ENCODE assay signal across 8 cellular contexts in genomic region chr1:223843934-223844333, GRCh38. TPM values are rescaled to one million over a fixed set of nuclear protein-coding genes. Genes with fewer than 3 reads are reported as not detected.
DNase-seq lines count a peak whose midpoint lies in the region; ATAC-seq, FAIRE-seq and TF ChIP-seq lines count a peak whose summit lies in the region.

No MANE protein-coding gene starts in this region.

- no peak overlapping the region for H3K4ac ChIP-seq in H1 (replicated peaks; ENCODE audit: insufficient read length, low read depth, low read length)

- H3K56ac ChIP-seq in H1 (replicated peaks; ENCODE audit: insufficient read length, low read depth, low read length) = no peak overlapping the region

- H2BK20ac ChIP-seq in H1 (ENCODE audit: low read length) = no peak overlapping the region

- H2BK12ac ChIP-seq in H1 (ENCODE audit: low read depth, low read length) = no peak overlapping the region

- H3K27me3 ChIP-seq in H1 (replicated peaks in 1 of 4; ENCODE audit: control insufficient read depth in 3 of 4, extremely low read depth in 1 of 4, insufficient read depth in 3 of 4, low read length in 3 of 4) = no peaks in the 10 kb centered on the region; a peak in 1 of 7 replicates
- H3K27me3 ChIP-seq in parathyroid adenoma (ENCODE audit: control insufficient read depth, insufficient read depth, low read length) = no peaks in the 10 kb centered on the region
- H3K27me3 ChIP-seq in left lung = no peaks in the 10 kb centered on the region

- no peak for TF ChIP-seq EP300 in H1 (IDR thresholded peaks at IDR 0.05; ENCODE audit: borderline replicate concordance in 1 of 2, low read depth in 2 of 2, low read length in 2 of 2)

- H4K8ac ChIP-seq in H1 (ENCODE audit: extremely low read depth, insufficient read depth, low read length) = no peak overlapping the region

- peak overlapping the region; percentile 93 for H3K4me2 ChIP-seq in OCI-LY7 (ENCODE audit: low read length)
- H3K4me2 ChIP-seq in H1 (ENCODE audit: insufficient read depth in 1 of 2, low read depth in 2 of 2, low read length in 2 of 2) = peak overlapping the region; percentile 77 to 91; a peak in 3 of 4 replicates
- peak overlapping the region; percentile 93 for H3K4me2 ChIP-seq in parathyroid adenoma (ENCODE audit: low read length)

- no peak overlapping the region for H2BK5ac ChIP-seq in H1 (ENCODE audit: low read depth, low read length)

- H3K23me2 ChIP-seq in H1 (ENCODE audit: low read depth, low read length) = peaks cover 3% of the 10 kb centered on the region; the same call in 1 of the 2 replicates

- peaks cover 60% of the 10 kb centered on the region for H3K79me2 ChIP-seq in OCI-LY7 (ENCODE audit: insufficient read depth, low read depth, low read length)
- H3K79me2 ChIP-seq in H1 (ENCODE audit: control insufficient read depth in 1 of 2, insufficient read depth in 2 of 2, low read length in 2 of 2) = peaks cover 10 to 63% of the 10 kb centered on the region in 2 experiments; a peak in 3 of 4 replicates
- H3K79me2 ChIP-seq in parathyroid adenoma = no peaks in the 10 kb centered on the region

- H4K20me1 ChIP-seq in OCI-LY7 (ENCODE audit: insufficient read depth, low read length) (peaks cover 7% of the 10 kb centered on the region; the same call in 1 of the 2 replicates), H1 (replicated peaks in 1 of 2; ENCODE audit: control insufficient read depth in 1 of 2, insufficient read depth in 2 of 2, low read length in 2 of 2) (peaks cover 4 to 11% of the 10 kb centered on the region in 2 experiments)

- H3K27ac ChIP-seq in OCI-LY7 (ENCODE audit: low read depth, low read length, poor library complexity, severe bottlenecking) (no peak overlapping the region), H1 (ENCODE audit: low read depth, low read length) (no peak overlapping the region), parathyroid adenoma (no peak overlapping the region), left lung (peak overlapping the region in 1 of 2 donors; percentile 99)

- H2AFZ ChIP-seq in OCI-LY7 (ENCODE audit: low read length) (no peak overlapping the region), H1 (ENCODE audit: low read length) (no peak overlapping the region), parathyroid adenoma (no peak overlapping the region)

- H2BK120ac ChIP-seq in H1 (replicated peaks; ENCODE audit: low read depth, low read length) = no peak overlapping the region

- TF ChIP-seq RAD21 in H1 (IDR thresholded peaks at IDR 0.05 in 1 of 2, conservative IDR thresholded peaks at IDR 0.05 in 1 of 2; ENCODE audit: low read depth in 2 of 2, low read length in 2 of 2) = no peak

- no peak for TF ChIP-seq CTCF in OCI-LY7 (conservative IDR thresholded peaks at IDR 0.05; ENCODE audit: low read length)
- no peak for TF ChIP-seq CTCF in H1 (IDR thresholded peaks at IDR 0.05; ENCODE audit: control extremely low read depth in 1 of 3, insufficient read depth in 1 of 3, low read depth in 1 of 3, low read length in 3 of 3)
- TF ChIP-seq CTCF in parathyroid adenoma (IDR thresholded peaks at IDR 0.05) = no peak
- no peak for TF ChIP-seq CTCF in left lung (IDR thresholded peaks at IDR 0.05)

- ATAC-seq in left lung = no peak

- H3K4me3 ChIP-seq in OCI-LY7 (ENCODE audit: low read depth, low read length, poor library complexity, severe bottlenecking) (peak overlapping the region; percentile 80), H1 (ENCODE audit: extremely low read depth in 1 of 4, insufficient read depth in 2 of 4, low read depth in 3 of 4, low read length in 4 of 4) (peak overlapping the region in 3 of 4 experiments; percentile 86 to 92 (median 91); a peak in 5 of 8 replicates), parathyroid adenoma (ENCODE audit: low read depth, low read length) (no peak overlapping the region), left lung (peak overlapping the region in 1 of 2 donors; percentile 84)

- TSS peak; percentile 64 for BruUV-seq in OCI-LY7 (replicated peaks; lab: Mats Ljungman, UMichigan)

- H3K79me1 ChIP-seq in H1 (ENCODE audit: low read depth, low read length) = no peaks in the 10 kb centered on the region

- WGBS in H1 (ENCODE audit: extremely low coverage in 1 of 2, insufficient coverage in 1 of 2, insufficient read length in 1 of 2, insufficient replicate concordance in 2 of 2, low coverage in 1 of 2, low lambda C conversion rate in 2 of 2, missing lambda C conversion rate in 1 of 2), 2 experiments = 83% methylated on average over 6 of the region's 6 CpGs; no CpG with 5 or more reads in 1 of the 2 experiments

- H3K9ac ChIP-seq in ES-I3 (ENCODE audit: low read depth, low read length) (peak overlapping the region; percentile 73; the same call in 1 of the 2 replicates), H1 (replicated peaks in 1 of 4; ENCODE audit: extremely low read depth in 1 of 4, low read depth in 3 of 4, low read length in 3 of 4) (no peak overlapping the region), parathyroid adenoma (no peak overlapping the region)

- intact Hi-C loops in OCI-LY7 (cut with micrococcal nuclease; ENCODE audit: unreplicated experiment) = loop anchor here (10.0 kb wide), 4 partner anchors 271 to 591 kb away; partner anchors contain the start of genes DEGS1, FBXO28, SUSD4 and WDR26
- intact Hi-C loops in left lung (cut with DNase I) = no loop called here

- no peak for TF ChIP-seq POLR2A in H1 (IDR thresholded peaks at IDR 0.05; ENCODE audit: control extremely low read depth in 1 of 2, low read depth in 2 of 2, low read length in 2 of 2)

- no peak overlapping the region for H2AK5ac ChIP-seq in H1 (ENCODE audit: low read depth, low read length)

- H3K4me1 ChIP-seq in ES-I3 (ENCODE audit: insufficient read depth, low read length) (peaks cover 9% of the 10 kb centered on the region; the same call in 1 of the 2 replicates), OCI-LY7 (ENCODE audit: insufficient read depth, low read length, poor library complexity, severe bottlenecking) (peaks cover 26% of the 10 kb centered on the region), H1 (replicated peaks in 1 of 4; ENCODE audit: control insufficient read depth in 3 of 4, insufficient read depth in 4 of 4, low read length in 3 of 4) (peaks cover 0 to 2% (median 0%) of the 10 kb centered on the region in 4 experiments; a peak in 4 of 7 replicates), parathyroid adenoma (no peaks in the 10 kb centered on the region), left lung (peaks cover 12 to 62% of the 10 kb centered on the region in 2 donors)

- no peak overlapping the region for H4K5ac ChIP-seq in H1 (ENCODE audit: insufficient read length, low read depth, low read length)

- H3K18ac ChIP-seq in H1 (ENCODE audit: extremely low read depth, low read length) = no peak overlapping the region

- no peak overlapping the region for H3K23ac ChIP-seq in H1 (ENCODE audit: insufficient read length)

- POLR2A ChIA-PET in OCI-LY7 (lab: Charles Lee) = interaction anchor here (0.6 to 1.4 kb wide), 2 partner anchors 15 to 605 kb away, joined by 3 to 4 read pairs; no protein-coding TSS in a partner anchor
- POLR2A ChIA-PET in H1 (lab: Charles Lee; ENCODE audit: partially characterized antibody) = interaction anchor here (3.1 kb wide), 2 partner anchors 7 to 19 kb away, joined by 20 to 28 read pairs; no protein-coding TSS in a partner anchor

- H4K91ac ChIP-seq in H1 (replicated peaks; ENCODE audit: insufficient read length, low read length) = no peak overlapping the region

- H2BK15ac ChIP-seq in H1 (ENCODE audit: low read length) = no peak overlapping the region

- H3K36me3 ChIP-seq in ES-I3 (ENCODE audit: insufficient read depth, low read length) (no peaks in the 10 kb centered on the region), OCI-LY7 (ENCODE audit: insufficient read depth, low read length) (no peaks in the 10 kb centered on the region), H1 (ENCODE audit: control insufficient read depth in 2 of 4, insufficient read depth in 4 of 4, low read length in 3 of 4) (no peaks in the 10 kb centered on the region), parathyroid adenoma (ENCODE audit: control insufficient read depth, insufficient read depth, low read length) (no peaks in the 10 kb centered on the region), left lung (no peaks in the 10 kb centered on the region)

- no peaks in the 10 kb centered on the region for H3K9me2 ChIP-seq in OCI-LY7 (ENCODE audit: insufficient read depth, low read length)

- CTCF ChIA-PET in OCI-LY7 (lab: Charles Lee; ENCODE audit: unreplicated experiment) = no interaction called here
- CTCF ChIA-PET in H1 (lab: Charles Lee; ENCODE audit: partially characterized antibody) = interaction anchor here (0.9 to 1.6 kb wide), 2 partner anchors 18 to 32 kb away, joined by 5 to 7 read pairs; no protein-coding TSS in a partner anchor

- FAIRE-seq in H1 (lab: Jason Lieb, UNC) = no peak

- no peak overlapping the region for H3K14ac ChIP-seq in H1 (ENCODE audit: insufficient read length)

- no peaks in the 10 kb centered on the region for H3K9me3 ChIP-seq in ES-I3 (ENCODE audit: control insufficient read depth, insufficient read depth, low read length)
- no peaks in the 10 kb centered on the region for H3K9me3 ChIP-seq in OCI-LY7 (ENCODE audit: low read length)
- H3K9me3 ChIP-seq in H1 (ENCODE audit: insufficient read depth in 2 of 2, low read depth in 1 of 2, low read length in 1 of 2) = no peaks in the 10 kb centered on the region
- H3K9me3 ChIP-seq in parathyroid adenoma (ENCODE audit: control insufficient read depth, low read length) = no peaks in the 10 kb centered on the region
- no peaks in the 10 kb centered on the region for H3K9me3 ChIP-seq in left lung

- DNase-seq in OCI-LY7 (ENCODE audit: low spot score) (no peak), H1 (ENCODE audit: low read depth in 1 of 2, low spot score in 2 of 2) (no peak), NCI-H1105 treated with DMSO at 0.1 percent for 48 hours (lab: John Stamatoyannopoulos, UW) (no peak), NCI-H2081 (lab: John Stamatoyannopoulos, UW) (no peak), left lung (no peak), dermis blood vessel endothelial cell (no peak)

TF ChIP-seq in H1, 55 proteins besides CTCF, POLR2A, EP300 and RAD21 (continues in another document):
- TF ChIP-seq TAF7 (optimal IDR thresholded peaks at IDR 0.05; ENCODE audit: borderline replicate concordance, low read depth, low read length) (no peak), KDM4A (IDR thresholded peaks at IDR 0.05; ENCODE audit: low read depth, low read length, severe bottlenecking) (no peak), KDM1A (IDR thresholded peaks at IDR 0.05; ENCODE audit: borderline replicate concordance, low read length) (peak; percentile 77; the same call in 1 of the 2 replicates)

RNA-seq across cellular contexts. Expression of gene TP53BP2, which starts 1.8 kb away (rescaled TPM):
- total RNA-seq in OCI-LY7 (2014; rRNA removed; shearing (Covaris generic)) = 19.7 and 21.7 TPM in 2 replicates
- 20.6 and 21.1 TPM in 2 replicates for total RNA-seq in OCI-LY7 (2022)
- 38.7 and 38.9 TPM in 2 replicates for total RNA-seq in H1 (2021; fragmentation: NEBNext Ultra II Directional; extraction: Animal tissue kit (Norgen Biotek cat#: 25700))
- 16.2 and 18.0 TPM in 2 replicates for polyA plus RNA-seq in H1 (2011; rRNA removed)
- polyA plus RNA-seq in H1 (2011; cell fraction: cytosol; rRNA removed) = 18.6 TPM
- polyA plus RNA-seq in H1 (2011; cell fraction: nucleus; rRNA removed) = 21.9 TPM
- 21.7 to 28.2 TPM (median 25.1 TPM) in 4 replicates for polyA plus RNA-seq in H1 (2012, experiment 1 of 2)
- 2.4 TPM for polyA plus RNA-seq in H1 (2012, experiment 2 of 2)
- 18.0 TPM for polyA plus RNA-seq in H1 (2013, experiment 1 of 2)
- 18.1 TPM for polyA plus RNA-seq in H1 (2013, experiment 2 of 2)
- polyA minus RNA-seq in H1 (2011; rRNA and poly(A)+ RNA removed) = 66.2 and 76.4 TPM in 2 replicates
- polyA minus RNA-seq in H1 (2011; cell fraction: cytosol; rRNA and poly(A)+ RNA removed) = 22.8 TPM
- 60.3 TPM for polyA minus RNA-seq in H1 (2011; cell fraction: nucleus; rRNA and poly(A)+ RNA removed)
- total RNA-seq in left lung = 10 to 100 TPM; 54.2 to 58.2 TPM
- 32.9 and 35.1 TPM in 2 replicates for total RNA-seq in dermis blood vessel endothelial cell
